10 cellular contexts compared by ENCODE assay signal in the genomic region with DNA sequence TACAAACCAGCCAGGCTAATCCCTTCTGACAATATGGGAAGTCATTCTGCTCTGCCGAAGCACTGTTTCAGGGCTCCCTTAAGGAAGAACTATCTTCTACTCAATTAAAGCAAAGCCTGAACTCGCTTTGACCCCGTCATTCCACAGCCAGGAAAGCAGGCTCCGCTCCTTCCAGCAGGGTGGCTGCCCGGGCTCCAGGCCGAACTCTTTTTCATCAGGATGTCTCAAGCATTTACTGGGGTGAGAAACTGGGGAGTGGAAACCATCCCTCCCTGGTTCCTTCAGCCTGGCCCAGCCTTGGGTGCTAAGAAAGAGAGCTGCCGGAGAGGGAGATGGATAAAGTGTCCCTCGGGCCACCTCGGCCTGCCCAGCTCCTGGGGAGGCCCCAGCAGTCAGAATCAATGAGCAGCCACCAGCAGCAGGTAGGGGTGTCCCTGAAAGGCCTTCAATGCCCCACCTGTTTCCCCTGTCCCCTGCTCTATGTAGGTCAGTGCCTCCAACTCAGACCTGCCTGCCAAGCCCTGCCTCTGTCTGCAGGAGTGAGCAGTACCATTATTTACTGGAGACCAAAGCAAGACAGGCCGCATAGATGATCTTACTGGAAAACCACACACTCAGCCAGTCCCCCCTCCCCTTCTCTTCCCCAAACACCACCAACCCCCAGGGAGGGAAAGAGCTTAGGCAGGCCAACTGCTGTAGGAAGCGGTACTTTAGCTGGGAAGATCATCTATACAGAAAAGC.
DNase-seq lines count a peak whose midpoint lies in the region; ATAC-seq and TF ChIP-seq lines count a peak whose summit lies in the region.
"Had no signal": no experiment of that assay in that cellular context is flagged by ENCODE, and none has a peak within 500 bp of the region (broad histone marks: within the 10 kb centered on the region; RNA-seq: fewer than 3 reads in every experiment).

No MANE protein-coding gene starts in this region.

- H3K4me1 ChIP-seq in endodermal cell (ENCODE audit: control insufficient read depth, insufficient read depth, low read length), result peaks cover 27% of the 10 kb centered on the region
- peaks cover 14% of the 10 kb centered on the region for H3K4me1 ChIP-seq in neural progenitor cell
- peaks cover 26% of the 10 kb centered on the region for H3K4me1 ChIP-seq in Caco-2

- H3K9me3 Mint-ChIP-seq in endodermal cell, result no peaks in the 10 kb centered on the region
- H3K9me3 Mint-ChIP-seq in neural progenitor cell, result no peaks in the 10 kb centered on the region
- no peaks in the 10 kb centered on the region for H3K9me3 Mint-ChIP-seq in Caco-2 (ENCODE audit: unreplicated experiment)

- no peak overlapping the region for H2AFZ ChIP-seq in neural progenitor cell (replicated peaks)

- BruUV-seq in Caco-2 (replicated peaks; lab: Mats Ljungman, UMichigan), result no TSS peak

- peaks cover 17% of the 10 kb centered on the region for H3K27me3 Mint-ChIP-seq in endodermal cell (ENCODE audit: insufficient read depth)
- H3K27me3 Mint-ChIP-seq in neural progenitor cell (ENCODE audit: insufficient read depth, low read depth), result peaks cover 8% of the 10 kb centered on the region
- no peaks in the 10 kb centered on the region for H3K27me3 Mint-ChIP-seq in Caco-2 (ENCODE audit: insufficient read depth, unreplicated experiment)

- H3K4me3 Mint-ChIP-seq in endodermal cell (peak overlapping the region; percentile 8), neural progenitor cell (no peak overlapping the region), Caco-2 (ENCODE audit: unreplicated experiment) (no peak overlapping the region)

- H4K20me1 ChIP-seq in neural progenitor cell (ENCODE audit: low read depth), result peaks cover 5% of the 10 kb centered on the region

- H3K36me3 ChIP-seq in endodermal cell (ENCODE audit: control insufficient read depth, insufficient read depth, low read length), result no peaks in the 10 kb centered on the region
- H3K36me3 ChIP-seq in neural progenitor cell, result no peaks in the 10 kb centered on the region
- H3K36me3 ChIP-seq in Caco-2 (ENCODE audit: control insufficient read depth, insufficient read depth, low read length), result no peaks in the 10 kb centered on the region

- intact Hi-C loops in Caco-2 (cut with micrococcal nuclease; ENCODE audit: unreplicated experiment), result no loop called here

- H3F3A ChIP-seq in neural progenitor cell (ENCODE audit: low read depth), result peaks cover 11% of the 10 kb centered on the region

- H3K27ac ChIP-seq in endodermal cell (ENCODE audit: low read depth, low read length) (no peak overlapping the region), neural progenitor cell (no peak overlapping the region)
- H3K27ac ChIP-seq: HL-60 had no signal

- H3K9me3 ChIP-seq in endodermal cell (ENCODE audit: control insufficient read depth, low read length) (no peaks in the 10 kb centered on the region), neural progenitor cell (ENCODE audit: low read depth) (no peaks in the 10 kb centered on the region), Caco-2 (no peaks in the 10 kb centered on the region)

- POLR2A ChIA-PET in Caco-2 (lab: Charles Lee), result no interaction called here

- 60 to 87% methylated on average over 3 to 11 of the region's 11 CpGs for WGBS in endodermal cell (ENCODE audit: insufficient coverage in 1 of 2, insufficient read length in 1 of 2), 2 experiments

- TF ChIP-seq POLR2A in NB4 (IDR thresholded peaks at IDR 0.05; ENCODE audit: extremely low read depth, insufficient read length), result no peak

- H3K4me3 ChIP-seq in NB4 (ENCODE audit: low read depth, low read length), result no peak overlapping the region
- no peak overlapping the region for H3K4me3 ChIP-seq in endodermal cell (ENCODE audit: low read length)
- no peak overlapping the region for H3K4me3 ChIP-seq in neural progenitor cell
- H3K4me3 ChIP-seq in Caco-2 (ENCODE audit: low read depth, low read length), result no peak overlapping the region

- no peak for TF ChIP-seq CTCF in NB4 (IDR thresholded peaks at IDR 0.05; ENCODE audit: low read depth, low read length)
- TF ChIP-seq CTCF in endodermal cell (conservative IDR thresholded peaks at IDR 0.05), result no peak
- TF ChIP-seq CTCF in neural progenitor cell (IDR thresholded peaks at IDR 0.05), result no peak
- TF ChIP-seq CTCF in GM10266 (IDR thresholded peaks at IDR 0.05; ENCODE audit: control insufficient read depth, insufficient read depth, low read depth, missing control alignments), result no peak
- TF ChIP-seq CTCF in Caco-2 (IDR thresholded peaks at IDR 0.05; ENCODE audit: insufficient read depth in 1 of 2, low read depth in 1 of 2, low read length in 1 of 2, severe bottlenecking in 1 of 2, unreplicated experiment in 1 of 2), result no peak

- H3K27ac Mint-ChIP-seq in endodermal cell (no peak overlapping the region), neural progenitor cell (no peak overlapping the region), Caco-2 (ENCODE audit: unreplicated experiment) (no peak overlapping the region)

- no peak for ATAC-seq in GM21619 (IDR thresholded peaks at IDR 0.05; ENCODE audit: unreplicated experiment)
- no peak for ATAC-seq in HG02763 (IDR thresholded peaks at IDR 0.05; ENCODE audit: unreplicated experiment)

- DNase-seq in AG08396 (ENCODE audit: low spot score), result peak; percentile 32
- peak; percentile 36 for DNase-seq in NB4 (ENCODE audit: low read depth)
- peak; percentile 67 for DNase-seq in endodermal cell
- peak; percentile 65 for DNase-seq in neural progenitor cell (ENCODE audit: low spot score)
- DNase-seq in GM10266 (ENCODE audit: extremely low spot score), result no peak
- no peak for DNase-seq in Caco-2
- DNase-seq: DND-41 had no signal

- peaks cover 60% of the 10 kb centered on the region for H3K4me1 Mint-ChIP-seq in endodermal cell
- H3K4me1 Mint-ChIP-seq in neural progenitor cell, result peaks cover 33% of the 10 kb centered on the region
- peaks cover 21% of the 10 kb centered on the region for H3K4me1 Mint-ChIP-seq in Caco-2 (ENCODE audit: low read depth, unreplicated experiment)

- H3K27me3 ChIP-seq in endodermal cell (ENCODE audit: control insufficient read depth, insufficient read depth, low read length, poor library complexity, severe bottlenecking), result no peaks in the 10 kb centered on the region
- H3K27me3 ChIP-seq in neural progenitor cell, result no peaks in the 10 kb centered on the region
- no peaks in the 10 kb centered on the region for H3K27me3 ChIP-seq in Caco-2 (replicated peaks; ENCODE audit: control insufficient read depth, insufficient read depth, low read length)

- CTCF ChIA-PET in Caco-2 (lab: Charles Lee), result no interaction called here

- no peaks in the 10 kb centered on the region for H3K79me2 ChIP-seq in neural progenitor cell (ENCODE audit: low read depth)

- H3K4me2 ChIP-seq in neural progenitor cell, result peak overlapping the region; percentile 35

- H3K36me3 Mint-ChIP-seq in endodermal cell (ENCODE audit: low read depth) (no peaks in the 10 kb centered on the region), neural progenitor cell (no peaks in the 10 kb centered on the region), Caco-2 (ENCODE audit: insufficient read depth, unreplicated experiment) (no peaks in the 10 kb centered on the region)

- H3K9ac ChIP-seq in endodermal cell (ENCODE audit: extremely low read depth, low read length, poor library complexity, severe bottlenecking) (no peak overlapping the region), neural progenitor cell (no peak overlapping the region)

Comparison
In these comparisons a context has a peak if more than half of its experiments do, and no peak if none do; other contexts are left out.
1. DNase-seq: peak in AG08396 (single experiment), NB4 (single experiment), endodermal cell (single experiment) and neural progenitor cell (single experiment); none in GM10266 (single experiment) and Caco-2 (0 of 2).